21 cellular contexts compared by ENCODE assay signal in the genomic region with DNA sequence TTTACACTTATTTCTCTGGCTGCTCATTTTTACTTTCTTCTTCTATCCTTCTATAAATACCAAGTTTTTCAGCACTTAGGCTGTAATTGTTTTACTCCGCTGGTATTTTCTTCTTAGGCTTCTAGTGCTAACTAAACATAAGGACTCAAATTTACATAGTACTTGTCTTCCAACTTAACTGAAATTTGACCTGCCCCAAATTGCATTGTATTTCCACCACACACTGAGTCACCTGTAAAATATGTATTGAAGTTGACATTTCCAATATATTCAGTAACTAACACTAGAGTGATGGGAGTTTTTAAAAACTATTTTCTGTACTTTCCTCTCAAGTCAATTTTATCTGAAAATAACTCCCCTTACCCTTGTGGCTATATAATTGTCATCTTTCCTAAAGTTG.
DNase-seq lines count a peak whose midpoint lies in the region; ATAC-seq, FAIRE-seq and TF ChIP-seq lines count a peak whose summit lies in the region.
"Had no signal": no experiment of that assay in that cellular context is flagged by ENCODE, and none has a peak within 500 bp of the region (broad histone marks: within the 10 kb centered on the region; RNA-seq: fewer than 3 reads in every experiment).

No MANE protein-coding gene starts in this region.

- no CpG with 5 or more reads among the region's 1 CpG for WGBS in mesendoderm (ENCODE audit: extremely low coverage, insufficient coverage, low lambda C conversion rate)

- no peaks in the 10 kb centered on the region for H3K36me3 ChIP-seq in mesendoderm (ENCODE audit: control insufficient read depth, insufficient read depth, low read length)

- no peak overlapping the region for H3K4me3 Mint-ChIP-seq in naive thymus-derived CD8-positive, alpha-beta T cell
- H3K4me3 Mint-ChIP-seq: CD4-positive, CD25-positive, alpha-beta regulatory T cell; T-cell had no signal

- no peak overlapping the region for H3K4me2 ChIP-seq in mesendoderm (ENCODE audit: low read length)

- POLR2A ChIA-PET in naive thymus-derived CD8-positive, alpha-beta T cell (lab: Charles Lee) = no interaction called here

- no peak overlapping the region for H2BK120ac ChIP-seq in mesendoderm (ENCODE audit: low read depth, low read length)

- in situ Hi-C loops in astrocyte of the spinal cord (cut with HindIII; ENCODE audit: low sequenced_read_pairs) = no loop called here

- H3K9me3 Mint-ChIP-seq in naive thymus-derived CD8-positive, alpha-beta T cell = peaks cover 6 to 19% (median 10%) of the 10 kb centered on the region in 9 donors

- H2AK5ac ChIP-seq in mesendoderm (ENCODE audit: low read length) = no peak overlapping the region

- no peaks in the 10 kb centered on the region for H3K27me3 ChIP-seq in mesendoderm (ENCODE audit: insufficient read depth, low read length, poor library complexity)

- ATAC-seq in naive thymus-derived CD8-positive, alpha-beta T cell = no peak
- ATAC-seq: T-cell had no signal

- no peak overlapping the region for H3K56ac ChIP-seq in mesendoderm (ENCODE audit: low read length)

- no peaks in the 10 kb centered on the region for H3K27me3 Mint-ChIP-seq in naive thymus-derived CD8-positive, alpha-beta T cell
- H3K27me3 Mint-ChIP-seq: CD4-positive, CD25-positive, alpha-beta regulatory T cell; T-cell had no signal

- H3K27ac ChIP-seq in mesendoderm (ENCODE audit: low read depth, low read length) = no peak overlapping the region

- no peaks in the 10 kb centered on the region for H3K79me2 ChIP-seq in mesendoderm (ENCODE audit: control insufficient read depth, insufficient read depth, low read length)

- H3K36me3 Mint-ChIP-seq in naive thymus-derived CD8-positive, alpha-beta T cell = peaks cover 0 to 6% (median 0%) of the 10 kb centered on the region in 3 donors
- H3K36me3 Mint-ChIP-seq: CD4-positive, CD25-positive, alpha-beta regulatory T cell; T-cell had no signal

- H3K27ac Mint-ChIP-seq in naive thymus-derived CD8-positive, alpha-beta T cell = no peak overlapping the region
- H3K27ac Mint-ChIP-seq: CD4-positive, CD25-positive, alpha-beta regulatory T cell; T-cell had no signal

- no peak for TF ChIP-seq CTCF in astrocyte of the spinal cord (IDR thresholded peaks at IDR 0.05; ENCODE audit: low read depth, low read length)

- no peak overlapping the region for H3K18ac ChIP-seq in mesendoderm (ENCODE audit: low read length)

- no peak for TF ChIP-seq POLR2A in H54 (IDR thresholded peaks at IDR 0.05; ENCODE audit: low read depth, low read length)

- no peaks in the 10 kb centered on the region for H3K4me1 ChIP-seq in mesendoderm (ENCODE audit: control insufficient read depth, low read depth, low read length)

- DNase-seq in H54 (ENCODE audit: insufficient read length, low spot score) = no peak
- peak; percentile 61 for DNase-seq in LHCN-M2 (ENCODE audit: low read depth)
- DNase-seq in astrocyte of the spinal cord (ENCODE audit: low read depth, low spot score) = peak; percentile 20
- DNase-seq in mesendoderm = peak; percentile 45
- DNase-seq in NCI-H524 treated with DMSO at 0.1 percent for 48 hours (lab: John Stamatoyannopoulos, UW) = no peak
- DNase-seq in NCI-H2196 treated with DMSO at 0.1 percent for 48 hours (lab: John Stamatoyannopoulos, UW; ENCODE audit: unreplicated experiment) = no peak
- no peak for DNase-seq in epidermal melanocyte (ENCODE audit: insufficient read length, low spot score)
- no peak for DNase-seq in naive thymus-derived CD8-positive, alpha-beta T cell
- DNase-seq: Calu3; CD4-positive, CD25-positive, alpha-beta regulatory T cell; DMS79 treated with DMSO at 0.1 percent for 48 hours; GF-D8; H7; KBM-7; MM.1S; NCI-H1105 treated with DMSO at 0.1 percent for 48 hours; NCI-H2029; NCI-H526 treated with DMSO at 0.1 percent for 48 hours; NK-92 treated with Interleukin-12 subunit alpha and Interleukin-12 subunit beta, amount 100 ng/mL, for 24 hours; OCI-M1; T-cell had no signal

- H2BK5ac ChIP-seq in mesendoderm (ENCODE audit: low read length) = no peak overlapping the region

- no peak overlapping the region for H3K23ac ChIP-seq in mesendoderm (ENCODE audit: low read length)

- no peak overlapping the region for H4K8ac ChIP-seq in mesendoderm (ENCODE audit: low read depth, low read length)

- no peaks in the 10 kb centered on the region for H3K79me1 ChIP-seq in mesendoderm (ENCODE audit: low read length)

- no peak overlapping the region for H3K9ac ChIP-seq in mesendoderm (ENCODE audit: low read length)

- no peak overlapping the region for H2BK15ac ChIP-seq in mesendoderm (replicated peaks; ENCODE audit: low read depth)

- H3K4me1 Mint-ChIP-seq in naive thymus-derived CD8-positive, alpha-beta T cell = no peaks in the 10 kb centered on the region
- H3K4me1 Mint-ChIP-seq: CD4-positive, CD25-positive, alpha-beta regulatory T cell; T-cell had no signal

- H4K5ac ChIP-seq in mesendoderm (ENCODE audit: low read length) = no peak overlapping the region

- peak; percentile 92 for FAIRE-seq in H54 (lab: Jason Lieb, UNC)

- H3K4me3 ChIP-seq in astrocyte of the spinal cord (ENCODE audit: low read depth, low read length) (no peak overlapping the region), mesendoderm (ENCODE audit: low read length) (no peak overlapping the region)

- no peak overlapping the region for H3K4ac ChIP-seq in mesendoderm (ENCODE audit: low read depth, low read length)

Comparison
In these comparisons a context has a peak if more than half of its experiments do, and no peak if none do; other contexts are left out.
1. DNase-seq: peak in LHCN-M2 (single experiment), astrocyte of the spinal cord (single experiment) and mesendoderm (single experiment); none in H54 (single experiment), NCI-H524 treated with DMSO at 0.1 percent for 48 hours (single experiment), NCI-H2196 treated with DMSO at 0.1 percent for 48 hours (single experiment), epidermal melanocyte (single experiment) and naive thymus-derived CD8-positive, alpha-beta T cell (0 of 10).